ENCODE assay signal across 27 cellular contexts in genomic region chr6:151536280-151536534, GRCh38. TPM values are rescaled to one million over a fixed set of nuclear protein-coding genes. Genes with fewer than 3 reads are reported as not detected.
"Had no signal": no experiment of that assay in that cellular context is flagged by ENCODE, and none has a peak within 500 bp of the region (broad histone marks: within the 10 kb centered on the region; RNA-seq: fewer than 3 reads in every experiment).

No MANE protein-coding gene starts in this region.

- H3K4me3 ChIP-seq: adrenal gland, body of pancreas, breast epithelium, SJCRH30, SK-N-MC had no signal

- H3K27ac ChIP-seq: adrenal gland, body of pancreas, SJCRH30, SK-N-MC had no signal

- H3K9me3 ChIP-seq: adrenal gland had no signal

- H3K4me1 ChIP-seq: body of pancreas, breast epithelium had no signal

- H3K36me3 ChIP-seq: adrenal gland, breast epithelium, SJCRH30 had no signal

- H3K27me3 ChIP-seq: adrenal gland, body of pancreas, breast epithelium, SJCRH30 had no signal

- DNase-seq: activated CD4-positive, alpha-beta T cell treated with anti-CD3 and anti-CD28 coated beads for 36 hours; activated CD4-positive, alpha-beta T cell treated with anti-CD3 and anti-CD28 coated beads, Interleukin-2, amount 10 ng/mL, durations not matched to agents 7 days and 5 days; activated CD4-positive, alpha-beta T cell treated with anti-CD3 and anti-CD28 coated beads, Interleukin-2, amount 50 U/mL, for 48 hours; activated CD8-positive, alpha-beta T cell treated with anti-CD3 and anti-CD28 coated beads, Interleukin-2, amount 10 ng/mL, durations not matched to agents 7 days and 5 days; activated gamma-delta T cell; activated naive CD4-positive, alpha-beta T cell treated with Interleukin-2 at 50 U/mL for 16 hours; activated naive CD8-positive, alpha-beta T cell treated with anti-CD3 and anti-CD28 coated beads, Interleukin-2, amount 10 ng/mL, durations not matched to agents 7 days and 5 days; activated T-cell treated with anti-CD3 and anti-CD28 coated beads, Interleukin-2, amount 50 U/mL, for 24 hours; adrenal gland; body of pancreas; Karpas-422; KBM-7; NCI-H1105; NCI-H1436; NCI-H1694; NCI-H1930; NCI-H2081 treated with DMSO at 0.1 percent for 48 hours; NCI-H226; NCI-H446 treated with DMSO at 0.1 percent for 48 hours; NCI-H524; SHP77; SJCRH30 had no signal

RNA-seq across cellular contexts. Expression of gene CCDC170, which starts 42.4 kb away (rescaled TPM):
- total RNA-seq: activated CD4-positive, alpha-beta T cell treated with anti-CD3 and anti-CD28 coated beads for 36 hours; activated CD4-positive, alpha-beta T cell treated with anti-CD3 and anti-CD28 coated beads, Interleukin-2, amount 10 ng/mL, durations not matched to agents 7 days and 5 days; activated CD8-positive, alpha-beta T cell treated with anti-CD3 and anti-CD28 coated beads, Interleukin-2, amount 10 ng/mL, durations not matched to agents 7 days and 5 days; activated naive CD8-positive, alpha-beta T cell treated with anti-CD3 and anti-CD28 coated beads, Interleukin-2, amount 10 ng/mL, durations not matched to agents 7 days and 5 days; activated T-helper 2 cell treated with anti-CD3 and anti-CD28 coated beads, Interferon-gamma antibody, Interleukin-2, Interleukin-4, amounts not matched to agents 10 μg/mL and 5 μg/mL and 100 μg/mL, durations not matched to agents 14 hours and 24 hours and 36 hours; MCF 10A; RPMI7951; SJCRH30 had no signal
